8 cellular contexts compared by ENCODE assay signal in genomic region chr20:9397928-9398327, GRCh38.
A peak's percentile ranks its signal among the peaks of the same experiment; 100 is the strongest.
DNase-seq lines count a peak whose midpoint lies in the region; ATAC-seq and TF ChIP-seq lines count a peak whose summit lies in the region.
"Had no signal": no experiment of that assay in that cellular context is flagged by ENCODE, and none has a peak within 500 bp of the region (broad histone marks: within the 10 kb centered on the region; RNA-seq: fewer than 3 reads in every experiment).

No MANE protein-coding gene starts in this region.

- no peak overlapping the region for H3K4me3 Mint-ChIP-seq in natural killer cell treated with Interleukin-12 subunit alpha and Interleukin-12 subunit beta and Interleukin-15 and Interleukin-18, amount 100 ng/mL, for 72 hours

- TF ChIP-seq POLR2A in gastrocnemius medialis (IDR thresholded peaks at IDR 0.05): no peak

- no peaks in the 10 kb centered on the region for H3K27me3 ChIP-seq in gastrocnemius medialis

- no peak overlapping the region for H3K4me3 ChIP-seq in gastrocnemius medialis

- H3K36me3 ChIP-seq in gastrocnemius medialis: no peaks in the 10 kb centered on the region

- no peak for TF ChIP-seq CTCF in gastrocnemius medialis (IDR thresholded peaks at IDR 0.05 in 4 of 5, conservative IDR thresholded peaks at IDR 0.05 in 1 of 5)

- H3K36me3 Mint-ChIP-seq in natural killer cell treated with Interleukin-12 subunit alpha and Interleukin-12 subunit beta and Interleukin-15 and Interleukin-18, amount 100 ng/mL, for 72 hours: no peaks in the 10 kb centered on the region

- in situ Hi-C loops in gastrocnemius medialis (cut with MboI; ENCODE audit: low sequenced_read_pairs in 4 of 4): no loop called here

- no peaks in the 10 kb centered on the region for H3K4me1 Mint-ChIP-seq in natural killer cell treated with Interleukin-12 subunit alpha and Interleukin-12 subunit beta and Interleukin-15 and Interleukin-18, amount 100 ng/mL, for 72 hours (ENCODE audit: low read depth in 2 of 2)

- peaks cover 0 to 3% of the 10 kb centered on the region in 2 donors for H3K27me3 Mint-ChIP-seq in natural killer cell treated with Interleukin-12 subunit alpha and Interleukin-12 subunit beta and Interleukin-15 and Interleukin-18, amount 100 ng/mL, for 72 hours

- no peak overlapping the region for H3K27ac ChIP-seq in gastrocnemius medialis

- no peaks in the 10 kb centered on the region for H3K9me3 Mint-ChIP-seq in natural killer cell treated with Interleukin-12 subunit alpha and Interleukin-12 subunit beta and Interleukin-15 and Interleukin-18, amount 100 ng/mL, for 72 hours

- H3K4me1 ChIP-seq in gastrocnemius medialis: no peaks in the 10 kb centered on the region

- no peaks in the 10 kb centered on the region for H3K9me3 ChIP-seq in gastrocnemius medialis

- no peak overlapping the region for H3K27ac Mint-ChIP-seq in natural killer cell treated with Interleukin-12 subunit alpha and Interleukin-12 subunit beta and Interleukin-15 and Interleukin-18, amount 100 ng/mL, for 72 hours

- ATAC-seq in GM19372 (IDR thresholded peaks at IDR 0.05; ENCODE audit: low read depth, unreplicated experiment): peak; percentile 77
- ATAC-seq in HG02943 (IDR thresholded peaks at IDR 0.05; ENCODE audit: low read depth, unreplicated experiment): peak; percentile 84
- ATAC-seq in gastrocnemius medialis: peak in 1 of 2 donors; percentile 62
- no peak for ATAC-seq in natural killer cell treated with Interleukin-12 subunit alpha and Interleukin-12 subunit beta and Interleukin-15 and Interleukin-18, amount 100 ng/mL, for 72 hours

- intact Hi-C loops in gastrocnemius medialis (cut with DNase I; ENCODE audit: low total_unique reads): no loop called here

- DNase-seq in NOMO-1 treated with DMSO at 0.1 percent for 48 hours (lab: John Stamatoyannopoulos, UW; ENCODE audit: unreplicated experiment): peak; percentile 98
- DNase-seq in gastrocnemius medialis: peak; percentile 4 to 18
- no peak for DNase-seq in NCI-H2171 treated with DMSO at 0.1 percent for 48 hours (lab: John Stamatoyannopoulos, UW)
- DNase-seq in NCI-H82 (lab: John Stamatoyannopoulos, UW): no peak
- DNase-seq in natural killer cell treated with Interleukin-12 subunit alpha and Interleukin-12 subunit beta and Interleukin-15 and Interleukin-18, amount 100 ng/mL, for 72 hours (ENCODE audit: low spot score): no peak
- DNase-seq: NCI-H526 had no signal

Comparison
In these comparisons a context has a peak if more than half of its experiments do, and no peak if none do; other contexts are left out.
1. ATAC-seq: peak in GM19372 (single experiment) and HG02943 (single experiment); none in natural killer cell treated with Interleukin-12 subunit alpha and Interleukin-12 subunit beta and Interleukin-15 and Interleukin-18, amount 100 ng/mL, for 72 hours (0 of 2).
2. DNase-seq: peak in NOMO-1 treated with DMSO at 0.1 percent for 48 hours (single experiment) and gastrocnemius medialis (2 of 2); none in NCI-H2171 treated with DMSO at 0.1 percent for 48 hours (single experiment), NCI-H82 (single experiment) and natural killer cell treated with Interleukin-12 subunit alpha and Interleukin-12 subunit beta and Interleukin-15 and Interleukin-18, amount 100 ng/mL, for 72 hours (single experiment).